ENCODE assay signal across 20 cellular contexts in the genomic region with DNA sequence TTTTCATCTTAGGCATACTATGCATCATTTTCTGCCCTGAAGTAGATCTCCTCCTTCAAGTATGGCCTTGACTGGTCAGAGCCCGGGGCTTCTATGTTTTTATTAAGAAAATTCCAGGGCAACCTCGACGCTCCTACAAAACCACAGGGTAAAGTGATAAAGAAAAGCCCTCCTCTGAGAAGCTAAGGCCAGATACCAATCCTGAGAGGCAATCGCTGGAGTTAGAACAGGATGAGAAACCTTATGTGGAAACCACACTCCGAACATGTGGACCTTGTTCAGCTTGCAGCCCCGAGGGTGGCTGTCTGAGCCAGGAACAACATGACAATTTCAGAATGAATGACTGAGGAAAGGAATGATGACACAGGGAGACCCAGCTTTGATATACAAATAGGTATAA. TPM values are rescaled to one million over a fixed set of nuclear protein-coding genes. Genes with fewer than 3 reads are reported as not detected.
DNase-seq lines count a peak whose midpoint lies in the region; ATAC-seq and TF ChIP-seq lines count a peak whose summit lies in the region.
"Had no signal": no experiment of that assay in that cellular context is flagged by ENCODE, and none has a peak within 500 bp of the region (broad histone marks: within the 10 kb centered on the region; RNA-seq: fewer than 3 reads in every experiment).

No MANE protein-coding gene starts in this region.

- no peak for DNase-seq in activated naive CD8-positive, alpha-beta T cell treated with anti-CD3 and anti-CD28 coated beads, Interleukin-2, amount 10 ng/mL, durations not matched to agents 7 days and 5 days
- no peak for DNase-seq in activated naive CD8-positive, alpha-beta T cell treated with anti-CD3 and anti-CD28 coated beads for 36 hours
- DNase-seq in NCI-H226 (peak; percentile 27), endothelial cell (ENCODE audit: low spot score) (no peak), NCI-H446 treated with DMSO at 0.1 percent for 48 hours (lab: John Stamatoyannopoulos, UW) (no peak), DMS153 treated with DMSO at 0.1 percent for 48 hours (lab: John Stamatoyannopoulos, UW; ENCODE audit: unreplicated experiment) (no peak)
- DNase-seq in stimulated activated effector memory CD8-positive, alpha-beta T cell treated with anti-CD3 and anti-CD28 coated beads, Interleukin-12 subunit alpha, Interleukin-12 subunit beta, amount 100 ng/mL, for 72 hours (ENCODE audit: low spot score in 2 of 2), result no peak
- DNase-seq: activated B cell treated with CpG ODN at 0.5 μM for 24 hours; activated CD4-positive, alpha-beta memory T cell treated with anti-CD3 and anti-CD28 coated beads for 36 hours; activated T-cell treated with anti-CD3 and anti-CD28 coated beads, Interleukin-2, amount 50 U/mL, for 1 hour; islet precursor cell; Karpas-422; NCI-H1105; NCI-H2081; NCI-H446; pancreas; right cardiac atrium; stimulated activated CD4-positive, alpha-beta T cell treated with anti-CD3 and anti-CD28 coated beads, Interleukin-15, amount 100 ng/mL, for 24 hours had no signal

- no peak for TF ChIP-seq CTCF in endothelial cell (IDR thresholded peaks at IDR 0.05; ENCODE audit: unreplicated experiment)

- peaks cover 36% of the 10 kb centered on the region for H3K4me1 Mint-ChIP-seq in activated naive CD8-positive, alpha-beta T cell treated with anti-CD3 and anti-CD28 coated beads, Interleukin-2, amount 10 ng/mL, durations not matched to agents 7 days and 5 days
- peaks cover 31% of the 10 kb centered on the region for H3K4me1 Mint-ChIP-seq in activated naive CD8-positive, alpha-beta T cell treated with anti-CD3 and anti-CD28 coated beads for 36 hours
- H3K4me1 Mint-ChIP-seq in endothelial cell (ENCODE audit: unreplicated experiment), result no peaks in the 10 kb centered on the region
- H3K4me1 Mint-ChIP-seq in stimulated activated effector memory CD8-positive, alpha-beta T cell treated with anti-CD3 and anti-CD28 coated beads, Interleukin-12 subunit alpha, Interleukin-12 subunit beta, amount 100 ng/mL, for 72 hours, result peaks cover 28% of the 10 kb centered on the region

- ATAC-seq in activated naive CD8-positive, alpha-beta T cell treated with anti-CD3 and anti-CD28 coated beads, Interleukin-2, amount 10 ng/mL, durations not matched to agents 7 days and 5 days (ENCODE audit: low read depth), result no peak
- ATAC-seq in stimulated activated effector memory CD8-positive, alpha-beta T cell treated with anti-CD3 and anti-CD28 coated beads, Interleukin-12 subunit alpha, Interleukin-12 subunit beta, amount 100 ng/mL, for 72 hours, result no peak
- ATAC-seq in HG02642 (IDR thresholded peaks at IDR 0.05; ENCODE audit: poor library complexity, unreplicated experiment), result no peak
- ATAC-seq: right cardiac atrium had no signal

- peak overlapping the region; percentile 66 for H3K27ac Mint-ChIP-seq in activated naive CD8-positive, alpha-beta T cell treated with anti-CD3 and anti-CD28 coated beads, Interleukin-2, amount 10 ng/mL, durations not matched to agents 7 days and 5 days
- H3K27ac Mint-ChIP-seq in activated naive CD8-positive, alpha-beta T cell treated with anti-CD3 and anti-CD28 coated beads for 36 hours, result no peak overlapping the region
- H3K27ac Mint-ChIP-seq in endothelial cell (ENCODE audit: unreplicated experiment), result no peak overlapping the region
- peak overlapping the region; percentile 10 for H3K27ac Mint-ChIP-seq in stimulated activated effector memory CD8-positive, alpha-beta T cell treated with anti-CD3 and anti-CD28 coated beads, Interleukin-12 subunit alpha, Interleukin-12 subunit beta, amount 100 ng/mL, for 72 hours
- H3K27ac Mint-ChIP-seq: activated CD4-positive, alpha-beta memory T cell treated with anti-CD3 and anti-CD28 coated beads for 36 hours; activated naive CD8-positive, alpha-beta T cell had no signal

- no peaks in the 10 kb centered on the region for H3K9me3 Mint-ChIP-seq in activated naive CD8-positive, alpha-beta T cell treated with anti-CD3 and anti-CD28 coated beads, Interleukin-2, amount 10 ng/mL, durations not matched to agents 7 days and 5 days
- no peaks in the 10 kb centered on the region for H3K9me3 Mint-ChIP-seq in activated naive CD8-positive, alpha-beta T cell treated with anti-CD3 and anti-CD28 coated beads for 36 hours
- no peaks in the 10 kb centered on the region for H3K9me3 Mint-ChIP-seq in endothelial cell (ENCODE audit: unreplicated experiment)
- no peaks in the 10 kb centered on the region for H3K9me3 Mint-ChIP-seq in stimulated activated effector memory CD8-positive, alpha-beta T cell treated with anti-CD3 and anti-CD28 coated beads, Interleukin-12 subunit alpha, Interleukin-12 subunit beta, amount 100 ng/mL, for 72 hours
- H3K9me3 Mint-ChIP-seq: activated B cell treated with CpG ODN at 0.5 μM for 24 hours; activated CD4-positive, alpha-beta memory T cell treated with anti-CD3 and anti-CD28 coated beads for 36 hours had no signal

- POLR2A ChIA-PET in activated naive CD8-positive, alpha-beta T cell treated with anti-CD3 and anti-CD28 coated beads, Interleukin-2, amount 10 ng/mL, durations not matched to agents 7 days and 5 days (lab: Charles Lee), result no interaction called here

- no peaks in the 10 kb centered on the region for H3K27me3 Mint-ChIP-seq in activated naive CD8-positive, alpha-beta T cell treated with anti-CD3 and anti-CD28 coated beads, Interleukin-2, amount 10 ng/mL, durations not matched to agents 7 days and 5 days
- H3K27me3 Mint-ChIP-seq in activated naive CD8-positive, alpha-beta T cell treated with anti-CD3 and anti-CD28 coated beads for 36 hours, result no peaks in the 10 kb centered on the region
- peaks cover 2% of the 10 kb centered on the region for H3K27me3 Mint-ChIP-seq in endothelial cell (ENCODE audit: unreplicated experiment)
- H3K27me3 Mint-ChIP-seq: activated B cell treated with CpG ODN at 0.5 μM for 24 hours; activated CD4-positive, alpha-beta memory T cell treated with anti-CD3 and anti-CD28 coated beads for 36 hours; activated naive CD8-positive, alpha-beta T cell had no signal

- peaks cover 29% of the 10 kb centered on the region for H3K36me3 Mint-ChIP-seq in activated naive CD8-positive, alpha-beta T cell treated with anti-CD3 and anti-CD28 coated beads, Interleukin-2, amount 10 ng/mL, durations not matched to agents 7 days and 5 days
- H3K36me3 Mint-ChIP-seq in activated naive CD8-positive, alpha-beta T cell treated with anti-CD3 and anti-CD28 coated beads for 36 hours, result peaks cover 19% of the 10 kb centered on the region
- H3K36me3 Mint-ChIP-seq in endothelial cell (ENCODE audit: low read depth, unreplicated experiment), result peaks cover 27% of the 10 kb centered on the region
- H3K36me3 Mint-ChIP-seq in stimulated activated effector memory CD8-positive, alpha-beta T cell treated with anti-CD3 and anti-CD28 coated beads, Interleukin-12 subunit alpha, Interleukin-12 subunit beta, amount 100 ng/mL, for 72 hours, result peaks cover 100% of the 10 kb centered on the region

- H3K4me3 Mint-ChIP-seq in activated naive CD8-positive, alpha-beta T cell treated with anti-CD3 and anti-CD28 coated beads, Interleukin-2, amount 10 ng/mL, durations not matched to agents 7 days and 5 days, result no peak overlapping the region
- no peak overlapping the region for H3K4me3 Mint-ChIP-seq in activated naive CD8-positive, alpha-beta T cell treated with anti-CD3 and anti-CD28 coated beads for 36 hours
- H3K4me3 Mint-ChIP-seq in endothelial cell (ENCODE audit: unreplicated experiment), result peak overlapping the region; percentile 6
- no peak overlapping the region for H3K4me3 Mint-ChIP-seq in stimulated activated effector memory CD8-positive, alpha-beta T cell treated with anti-CD3 and anti-CD28 coated beads, Interleukin-12 subunit alpha, Interleukin-12 subunit beta, amount 100 ng/mL, for 72 hours
- H3K4me3 Mint-ChIP-seq: activated CD4-positive, alpha-beta memory T cell treated with anti-CD3 and anti-CD28 coated beads for 36 hours; activated naive CD8-positive, alpha-beta T cell had no signal

RNA-seq across cellular contexts. Expression of a gene that starts 35.6 kb away (rescaled TPM):
- 10 to 100 TPM; 55.8 to 58.3 TPM for total RNA-seq in activated naive CD8-positive, alpha-beta T cell treated with anti-CD3 and anti-CD28 coated beads, Interleukin-2, amount 10 ng/mL, durations not matched to agents 7 days and 5 days
- total RNA-seq in activated naive CD8-positive, alpha-beta T cell treated with anti-CD3 and anti-CD28 coated beads for 36 hours, result 10 to 100 TPM; 29.7 to 30.8 TPM
- total RNA-seq in endothelial cell (ENCODE audit: unreplicated experiment), result 11.7 TPM

RNA-seq across cellular contexts. Expression of a gene that starts 47.4 kb away (rescaled TPM):
- 10 to 100 TPM; 54.5 to 55.3 TPM for total RNA-seq in activated naive CD8-positive, alpha-beta T cell treated with anti-CD3 and anti-CD28 coated beads, Interleukin-2, amount 10 ng/mL, durations not matched to agents 7 days and 5 days
- total RNA-seq in activated naive CD8-positive, alpha-beta T cell treated with anti-CD3 and anti-CD28 coated beads for 36 hours, result 10 to 100 TPM; 19.7 to 22.3 TPM
- 24.1 TPM for total RNA-seq in endothelial cell (ENCODE audit: unreplicated experiment)

Comparison
In these comparisons a context has a peak if more than half of its experiments do, and no peak if none do; other contexts are left out.
1. H3K27ac Mint-ChIP-seq: peak in activated naive CD8-positive, alpha-beta T cell treated with anti-CD3 and anti-CD28 coated beads, Interleukin-2, amount 10 ng/mL, durations not matched to agents 7 days and 5 days (single experiment) and stimulated activated effector memory CD8-positive, alpha-beta T cell treated with anti-CD3 and anti-CD28 coated beads, Interleukin-12 subunit alpha, Interleukin-12 subunit beta, amount 100 ng/mL, for 72 hours (single experiment); none in activated naive CD8-positive, alpha-beta T cell treated with anti-CD3 and anti-CD28 coated beads for 36 hours (single experiment) and endothelial cell (single experiment).